22 cellular contexts compared by ENCODE assay signal in genomic region chr15:73485372-73485771, GRCh38. TPM values are rescaled to one million over a fixed set of nuclear protein-coding genes. Genes with fewer than 3 reads are reported as not detected.
A peak's percentile ranks its signal among the peaks of the same experiment; 100 is the strongest.
DNase-seq lines count a peak whose midpoint lies in the region; ATAC-seq, FAIRE-seq and TF ChIP-seq lines count a peak whose summit lies in the region.
"Had no signal": no experiment of that assay in that cellular context is flagged by ENCODE, and none has a peak within 500 bp of the region (broad histone marks: within the 10 kb centered on the region; RNA-seq: fewer than 3 reads in every experiment).

No MANE protein-coding gene starts in this region.

- ATAC-seq in A549 = no peak
- ATAC-seq in K562 = peak; percentile 86
- no peak for ATAC-seq in HG03280 (IDR thresholded peaks at IDR 0.05; ENCODE audit: unreplicated experiment)
- ATAC-seq: CD8-positive, alpha-beta T cell; HepG2 had no signal

- TF ChIP-seq EP300 in A549 (IDR thresholded peaks at IDR 0.05) (no peak), K562 (IDR thresholded peaks at IDR 0.05; ENCODE audit: low read length) (no peak)

- H3K27me3 ChIP-seq in PC-9 (ENCODE audit: insufficient read depth, low read depth) (no peaks in the 10 kb centered on the region), K562 (ENCODE audit: control insufficient read depth in 2 of 2, insufficient read depth in 2 of 2, low read length in 2 of 2) (no peaks in the 10 kb centered on the region)

- H2AFZ ChIP-seq in PC-9 = no peak overlapping the region
- H2AFZ ChIP-seq in K562 (ENCODE audit: low read depth, low read length) = peak overlapping the region; percentile 72

- H3K9me2 ChIP-seq in PC-9 (ENCODE audit: insufficient read depth) = no peaks in the 10 kb centered on the region

- H3K79me2 ChIP-seq in PC-9 (ENCODE audit: low read depth) (no peaks in the 10 kb centered on the region), K562 (ENCODE audit: control insufficient read depth, insufficient read depth, low read length) (no peaks in the 10 kb centered on the region)

- TF ChIP-seq POLR2A in A549 (IDR thresholded peaks at IDR 0.05; ENCODE audit: low read length) = no peak
- no peak for TF ChIP-seq POLR2A in K562 (conservative IDR thresholded peaks at IDR 0.05)

- TF ChIP-seq CTCF in A549 (IDR thresholded peaks at IDR 0.05) = no peak
- no peak for TF ChIP-seq CTCF in PC-9 (conservative IDR thresholded peaks at IDR 0.05)
- no peak for TF ChIP-seq CTCF in K562 (IDR thresholded peaks at IDR 0.05 in 2 of 3, conservative IDR thresholded peaks at IDR 0.05 in 1 of 3; ENCODE audit: insufficient read depth in 2 of 3, low read depth in 1 of 3, low read length in 3 of 3)

- no peak for DNase-seq in A549 (ENCODE audit: low read depth in 1 of 2, low spot score in 1 of 2)
- peak; percentile 17 for DNase-seq in H4 (ENCODE audit: low spot score)
- no peak for DNase-seq in PC-9
- peak in 2 of 4 experiments; percentile 25 to 74 for DNase-seq in K562 (ENCODE audit: extremely low read depth in 1 of 4, low spot score in 3 of 4)
- no peak for DNase-seq in head of caudate nucleus
- DNase-seq in NCI-H2107 (lab: John Stamatoyannopoulos, UW) = no peak
- DNase-seq in AG08395 (ENCODE audit: low spot score) = no peak
- DNase-seq: CD8-positive, alpha-beta T cell; COR-L47; DMS153; DMS79 treated with DMSO at 0.1 percent for 48 hours; EL; H7 had no signal

- in situ Hi-C loops in K562 (cut with MboI) = no loop called here

- H3K9me1 ChIP-seq in K562 (ENCODE audit: control insufficient read depth, insufficient read depth, low read length) = no peaks in the 10 kb centered on the region

- H3F3A ChIP-seq in PC-9 (ENCODE audit: insufficient read depth, low read depth) = no peaks in the 10 kb centered on the region

- intact Hi-C loops in PC-9 (cut with micrococcal nuclease; ENCODE audit: unreplicated experiment) = no loop called here
- intact Hi-C loops in K562 (cut with micrococcal nuclease) = no loop called here
- intact Hi-C loops in head of caudate nucleus (cut with DNase I) = no loop called here

- H3K27ac ChIP-seq in A549 (no peak overlapping the region), PC-9 (no peak overlapping the region), K562 (ENCODE audit: extremely low read depth, low read depth, low read length) (no peak overlapping the region)

- H3K4me2 ChIP-seq in A549 (peak overlapping the region; percentile 23; the same call in 1 of the 3 replicates), PC-9 (peak overlapping the region; percentile 38), K562 (ENCODE audit: insufficient read depth, low read length) (peak overlapping the region; percentile 40; the same call in 1 of the 2 replicates)

- H3K4me3 ChIP-seq in A549 (no peak overlapping the region), PC-9 (no peak overlapping the region), K562 (no peak overlapping the region)

- H3K9ac ChIP-seq in K562 (ENCODE audit: insufficient read depth in 1 of 2, low read depth in 2 of 2, low read length in 2 of 2) = no peak overlapping the region

- POLR2A ChIA-PET in A549 (lab: Yijun Ruan, JAX) = no interaction called here
- POLR2A ChIA-PET in PC-9 (lab: Charles Lee; ENCODE audit: unreplicated experiment) = interaction anchor here (0.6 kb wide), 1 partner anchor 241 kb away, joined by 3 read pairs; no protein-coding TSS in a partner anchor
- POLR2A ChIA-PET in K562 (lab: Yijun Ruan, JAX) = interaction anchor here (0.8 to 1.2 kb wide), 3 partner anchors 20 to 200 kb away, joined by 3 to 4 read pairs (median 4); no protein-coding TSS in a partner anchor

- CTCF ChIA-PET in A549 (lab: Yijun Ruan, JAX) = interaction anchor here (1.0 kb wide), 2 partner anchors 31 to 68 kb away, joined by 3 to 5 read pairs; no protein-coding TSS in a partner anchor
- CTCF ChIA-PET in PC-9 (lab: Charles Lee) = no interaction called here
- CTCF ChIA-PET in K562 (lab: Yijun Ruan, JAX; ENCODE audit: low intra/inter-chr PET ratio) = no interaction called here

- H3K36me3 ChIP-seq in PC-9 (ENCODE audit: low read depth) = no peaks in the 10 kb centered on the region
- H3K36me3 ChIP-seq in K562 (ENCODE audit: control insufficient read depth, insufficient read depth, low read length) = no peaks in the 10 kb centered on the region

- FAIRE-seq in A549 (lab: Jason Lieb, UNC) = no peak
- peak; percentile 76 for FAIRE-seq in K562 (lab: Jason Lieb, UNC)
- FAIRE-seq: D721Med, G401.6, GM12892, HepG2, HTR-8/SVneo had no signal

- H3K4me1 ChIP-seq in A549 = peaks cover 8% of the 10 kb centered on the region; the same call in 2 of the 3 replicates
- peaks cover 16% of the 10 kb centered on the region for H3K4me1 ChIP-seq in PC-9 (replicated peaks; ENCODE audit: insufficient read depth)
- peaks cover 11 to 17% of the 10 kb centered on the region in 2 experiments; a peak in 4 of 5 replicates for H3K4me1 ChIP-seq in K562 (replicated peaks in 1 of 2; ENCODE audit: control insufficient read depth in 2 of 2, insufficient read depth in 2 of 2, low read length in 2 of 2)

- BruUV-seq in PC-9 (replicated peaks; lab: Mats Ljungman, UMichigan) (no TSS peak), K562 (replicated peaks; lab: Mats Ljungman, UMichigan) (no TSS peak)

- H3K9me3 ChIP-seq in A549 (no peaks in the 10 kb centered on the region), PC-9 (ENCODE audit: insufficient read depth, low read depth) (no peaks in the 10 kb centered on the region), K562 (replicated peaks; ENCODE audit: control insufficient read depth, insufficient read depth, low read depth, low read length) (no peaks in the 10 kb centered on the region)

- 46% methylated on average over 5 of the region's 5 CpGs for WGBS in A549 (ENCODE audit: missing lambda C conversion rate)
- 4% methylated on average over 5 of the region's 5 CpGs for WGBS in K562 (ENCODE audit: insufficient coverage, low coverage, missing lambda C conversion rate)

- no peak for TF ChIP-seq RAD21 in A549 (conservative IDR thresholded peaks at IDR 0.05 in 1 of 2, IDR thresholded peaks at IDR 0.05 in 1 of 2)
- no peak for TF ChIP-seq RAD21 in K562 (CRISPR knock-in tag; conservative IDR thresholded peaks at IDR 0.05 in 1 of 2, IDR thresholded peaks at IDR 0.05 in 1 of 2)

- H4K20me1 ChIP-seq in PC-9 (ENCODE audit: insufficient read depth) = no peaks in the 10 kb centered on the region
- H4K20me1 ChIP-seq in K562 (replicated peaks; ENCODE audit: control insufficient read depth, insufficient read depth, low read length) = no peaks in the 10 kb centered on the region

TF ChIP-seq in A549, 52 proteins besides CTCF, POLR2A, EP300 and RAD21 (continues in another document):
- no peak for TF ChIP-seq GATA3 (IDR thresholded peaks at IDR 0.05; ENCODE audit: borderline replicate concordance)
- TF ChIP-seq HEYL (CRISPR knock-in tag; IDR thresholded peaks at IDR 0.05) = no peak
- no peak for TF ChIP-seq ELK1 (IDR thresholded peaks at IDR 0.05; ENCODE audit: low read depth, low read length)
- TF ChIP-seq NPAS2 (CRISPR knock-in tag; IDR thresholded peaks at IDR 0.05; ENCODE audit: borderline replicate concordance) = no peak

TF ChIP-seq in K562, 482 proteins besides CTCF, POLR2A, EP300 and RAD21 (continues in another document):
- TF ChIP-seq E2F3 (CRISPR knock-in tag; IDR thresholded peaks at IDR 0.05) = no peak
- TF ChIP-seq HDGF (IDR thresholded peaks at IDR 0.05) = no peak
- peak; percentile 72 for TF ChIP-seq ZNF766 (CRISPR knock-in tag; conservative IDR thresholded peaks at IDR 0.05)
- no peak for TF ChIP-seq ZNF639 (CRISPR knock-in tag; conservative IDR thresholded peaks at IDR 0.05 in 1 of 2, IDR thresholded peaks at IDR 0.05 in 1 of 2)
- TF ChIP-seq ZNF644 (tag; IDR thresholded peaks at IDR 0.05; ENCODE audit: low read depth) = no peak
- TF ChIP-seq TFAM (CRISPR knock-in tag; conservative IDR thresholded peaks at IDR 0.05) = no peak

RNA-seq across cellular contexts. Expression of gene REC114, which starts 42.4 kb away (rescaled TPM):
- polyA plus RNA-seq in A549 (2011; rRNA removed) (not detected in 2 replicates), A549 (2017; fragmentation: RNase III; extraction: RNeasy Plus Mini Kit Qiagen cat#74134 plus additional on column Dnase treatment) (not detected in 3 replicates), K562 (2011; rRNA removed) (not detected in 2 replicates), K562 (2014; fragmentation: Illumina TruSeq; extraction: Trizol) (not detected in 2 replicates), K562 (2014; fragmentation: Nextera tagmentation; extraction: Ambion mirVana) (under 1 TPM; 0.07 to 0.24 TPM), K562 (2014; rRNA removed) (not detected in 2 replicates)
- not detected in 2 replicates for polyA plus RNA-seq in A549 (2012; cell fraction: cytosol; rRNA removed)
- polyA plus RNA-seq in A549 (2012; cell fraction: nucleus; rRNA removed) = not detected in 2 replicates
- not detected in 2 replicates for polyA minus RNA-seq in A549 (2011; rRNA and poly(A)+ RNA removed)
- total RNA-seq in H4 (2014; rRNA removed; shearing (Covaris generic)) = not detected in 2 replicates
- total RNA-seq in PC-9 (2021) (not detected in 2 replicates), K562 (2014; rRNA removed) (0.20 TPM in 1 of 2 replicates, not detected in the other), K562 (2014; rRNA removed; fragmentation: Illumina TruSeq; extraction: Trizol) (not detected in 2 replicates), K562 (2015; rRNA removed; fragmentation: Illumina TruSeq; extraction: Trizol) (not detected in 2 replicates), K562 (2021) (0.20 TPM in 1 of 2 replicates, not detected in the other)
- total RNA-seq in K562 (2011; cell fraction: chromatin; rRNA removed; ENCODE audit: low replicate concordance) = not detected in 2 replicates
- not detected in 2 replicates for total RNA-seq in K562 (2011; cell fraction: nucleolus; rRNA removed)
- not detected in 2 replicates for total RNA-seq in K562 (2011; cell fraction: nucleoplasm; rRNA removed)
- not detected in 2 replicates for polyA plus RNA-seq in K562 (2011; cell fraction: cytosol; rRNA removed)
- not detected in 2 replicates for polyA plus RNA-seq in K562 (2011; cell fraction: nucleus; rRNA removed)
- 0.13 and 0.78 TPM in 2 replicates for polyA plus RNA-seq in K562 (2012)
- not detected in 2 replicates for polyA minus RNA-seq in K562 (2011; rRNA and poly(A)+ RNA removed)
- not detected in 2 replicates for polyA minus RNA-seq in K562 (2011; cell fraction: cytosol; rRNA and poly(A)+ RNA removed)
- not detected in 2 replicates for polyA minus RNA-seq in K562 (2011; cell fraction: nucleus; rRNA and poly(A)+ RNA removed)
- total RNA-seq: A172; CD8-positive, alpha-beta T cell; H7; HepG2 had no signal
- polyA plus RNA-seq: BJ, CD14-positive monocyte, HepG2 had no signal

Comparison
In these comparisons a context has a peak if more than half of its experiments do, and no peak if none do; other contexts are left out.
1. Of the 35 proteins assayed by ChIP-seq in both K562 and A549: peak only in K562: CHD2; only in A549: none; in both: none; in neither: 34.